ENCODE assay signal across 21 cellular contexts in the genomic region with DNA sequence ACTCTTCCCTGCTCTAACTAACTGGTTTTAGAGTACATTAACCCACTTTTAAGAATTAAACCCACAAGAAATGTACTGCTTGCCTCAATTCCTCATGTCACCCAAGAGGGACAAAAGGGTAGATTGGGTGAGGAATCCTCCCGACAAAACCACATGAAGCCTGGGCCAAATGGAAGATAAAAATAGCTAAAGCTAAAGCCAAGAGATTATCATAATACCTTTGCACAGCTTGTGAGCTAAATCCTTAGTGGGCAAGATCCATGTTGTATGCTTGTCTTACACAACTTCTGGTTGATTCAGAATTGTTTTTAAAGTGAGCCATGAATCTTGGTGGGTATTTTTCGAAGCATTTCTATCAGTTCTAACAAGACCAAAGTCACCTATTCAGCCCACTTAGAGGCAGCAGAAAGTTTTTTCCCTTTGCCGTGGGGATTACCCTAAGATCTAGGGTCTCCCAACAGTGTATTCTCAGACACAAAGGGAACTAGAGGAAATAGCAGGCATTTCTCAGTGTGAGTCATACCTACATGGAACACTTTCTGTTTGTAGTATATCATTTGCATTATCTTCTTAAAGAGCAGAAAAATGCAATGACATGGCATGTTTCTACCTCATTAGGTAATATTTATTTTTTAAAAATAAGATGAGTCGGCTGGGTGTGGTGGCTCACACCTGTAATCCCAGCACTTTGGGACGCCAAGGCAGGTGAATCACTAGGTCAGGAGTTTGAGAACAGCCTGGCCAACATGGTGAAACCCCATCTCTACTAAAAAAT.
A peak's percentile ranks its signal among the peaks of the same experiment; 100 is the strongest.
DNase-seq lines count a peak whose midpoint lies in the region; ATAC-seq and TF ChIP-seq lines count a peak whose summit lies in the region.
"Had no signal": no experiment of that assay in that cellular context is flagged by ENCODE, and none has a peak within 500 bp of the region (broad histone marks: within the 10 kb centered on the region; RNA-seq: fewer than 3 reads in every experiment).

No MANE protein-coding gene starts in this region.

- no TSS peak for BruUV-seq in PC-3 (replicated peaks; lab: Mats Ljungman, UMichigan)

- ATAC-seq in PC-3 (no peak), HG03045 (IDR thresholded peaks at IDR 0.05; ENCODE audit: unreplicated experiment) (no peak)
- ATAC-seq: activated T-cell treated with anti-CD3 and anti-CD28 coated beads, Interleukin-2, amount 50 U/mL, for 4 hours; HCT116; heart right ventricle; K562; pancreas; stimulated activated naive CD8-positive, alpha-beta T cell treated with anti-CD3 and anti-CD28 coated beads, Interleukin-15, Interleukin-2, amounts not matched to agents 100 U/mL and 50 U/mL, for 24 hours had no signal

- TF ChIP-seq POLR2A in adrenal gland (IDR thresholded peaks at IDR 0.05), result no peak

- no peak overlapping the region for H3K4me2 ChIP-seq in PC-3 (ENCODE audit: low read length)

- H3K9me2 ChIP-seq in PC-3 (replicated peaks; ENCODE audit: low read length), result no peaks in the 10 kb centered on the region

- H3K27ac ChIP-seq in PC-3 (ENCODE audit: low read length) (no peak overlapping the region), adrenal gland (no peak overlapping the region)
- H3K27ac ChIP-seq: heart right ventricle, pancreas had no signal

- no peaks in the 10 kb centered on the region for H3K4me1 ChIP-seq in PC-3 (ENCODE audit: insufficient read depth, low read length)
- H3K4me1 ChIP-seq in BE2C, result no peaks in the 10 kb centered on the region
- no peaks in the 10 kb centered on the region for H3K4me1 ChIP-seq in adrenal gland (replicated peaks in 1 of 2)
- H3K4me1 ChIP-seq: heart right ventricle, pancreas had no signal

- H4K20me1 ChIP-seq in PC-3 (ENCODE audit: low read length), result no peaks in the 10 kb centered on the region

- DNase-seq in D341Med (ENCODE audit: low spot score) (peak; percentile 62), PC-3 (peak; percentile 34), choroid plexus epithelial cell (ENCODE audit: low read depth) (peak; percentile 78), lung microvascular endothelial cell (ENCODE audit: low read depth in 2 of 2) (peak; percentile 11 to 56), NCI-H446 (lab: John Stamatoyannopoulos, UW) (no peak), BE2C (no peak), adrenal gland (no peak)
- DNase-seq: activated CD4-positive, alpha-beta T cell treated with anti-CD3 and anti-CD28 coated beads, Interleukin-2, amount 50 U/mL, for 4 hours; activated naive CD8-positive, alpha-beta T cell treated with anti-CD3 and anti-CD28 coated beads for 36 hours; activated T-cell treated with anti-CD3 and anti-CD28 coated beads, Interleukin-2, amount 50 U/mL, for 4 hours; Calu3; erythroblast; heart right ventricle; kidney glomerular epithelial cell; NCI-H1105 treated with DMSO at 0.1 percent for 48 hours; NCI-H345; pancreas; stimulated activated naive CD8-positive, alpha-beta T cell treated with anti-CD3 and anti-CD28 coated beads, Interleukin-15, Interleukin-2, amounts not matched to agents 100 U/mL and 50 U/mL, for 24 hours had no signal

- H3K79me2 ChIP-seq in PC-3 (ENCODE audit: low read length), result no peaks in the 10 kb centered on the region

- no peaks in the 10 kb centered on the region for H3K27me3 ChIP-seq in PC-3 (ENCODE audit: low read length)
- no peaks in the 10 kb centered on the region for H3K27me3 ChIP-seq in BE2C
- no peaks in the 10 kb centered on the region for H3K27me3 ChIP-seq in adrenal gland
- H3K27me3 ChIP-seq: heart right ventricle, pancreas had no signal

- POLR2A ChIA-PET in PC-3 (lab: Charles Lee; ENCODE audit: unreplicated experiment), result no interaction called here

- no peaks in the 10 kb centered on the region for H3F3A ChIP-seq in PC-3 (ENCODE audit: low read length, unreplicated experiment)

- H3K4me3 ChIP-seq in PC-3 (ENCODE audit: low read length) (no peak overlapping the region), choroid plexus epithelial cell (ENCODE audit: low read depth, low read length) (no peak overlapping the region), BE2C (ENCODE audit: low read depth, low read length) (no peak overlapping the region), adrenal gland (no peak overlapping the region)
- H3K4me3 ChIP-seq: heart right ventricle, K562, pancreas had no signal

- intact Hi-C loops in PC-3 (cut with micrococcal nuclease) (no loop called here), adrenal gland (cut with DNase I) (no loop called here)

- H3K36me3 ChIP-seq in PC-3 (ENCODE audit: low read depth, low read length) (no peaks in the 10 kb centered on the region), BE2C (no peaks in the 10 kb centered on the region), adrenal gland (replicated peaks in 1 of 2) (no peaks in the 10 kb centered on the region)
- H3K36me3 ChIP-seq: heart right ventricle, pancreas had no signal

- CTCF ChIA-PET in PC-3 (lab: Charles Lee), result no interaction called here

- TF ChIP-seq CTCF in PC-3 (conservative IDR thresholded peaks at IDR 0.05; ENCODE audit: low read depth, low read length), result no peak
- TF ChIP-seq CTCF in choroid plexus epithelial cell (conservative IDR thresholded peaks at IDR 0.05; ENCODE audit: low read depth, low read length), result no peak
- TF ChIP-seq CTCF in BE2C (IDR thresholded peaks at IDR 0.05; ENCODE audit: low read depth, low read length), result no peak
- TF ChIP-seq CTCF in adrenal gland (IDR thresholded peaks at IDR 0.05), result no peak

- H2AFZ ChIP-seq in PC-3 (ENCODE audit: low read length), result no peak overlapping the region

- H3K9ac ChIP-seq in PC-3 (ENCODE audit: low read length), result no peak overlapping the region

- WGBS in adrenal gland, 4 donors, result 68 to 73% (median 69%) methylated on average over 5 of the region's 5 CpGs

- H3K9me3 ChIP-seq in PC-3 (ENCODE audit: low read length), result peaks cover 24% of the 10 kb centered on the region
- no peaks in the 10 kb centered on the region for H3K9me3 ChIP-seq in BE2C
- H3K9me3 ChIP-seq in adrenal gland (replicated peaks in 1 of 3), result peaks cover 0 to 5% (median 0%) of the 10 kb centered on the region in 3 donors
- H3K9me3 ChIP-seq: pancreas had no signal

Comparison
In these comparisons a context has a peak if more than half of its experiments do, and no peak if none do; other contexts are left out.
1. DNase-seq: peak in D341Med (single experiment), PC-3 (single experiment), choroid plexus epithelial cell (single experiment) and lung microvascular endothelial cell (2 of 2); none in NCI-H446 (0 of 2), BE2C (single experiment) and adrenal gland (0 of 7).